Comparison of ENCODE assay signal across 8 cellular contexts in genomic region chr10:88270871-88271713, GRCh38.
DNase-seq lines count a peak whose midpoint lies in the region; ATAC-seq lines count a peak whose summit lies in the region.

No MANE protein-coding gene starts in this region.

- H3K36me3 Mint-ChIP-seq in CD4-positive, alpha-beta memory T cell = no peaks in the 10 kb centered on the region
- peaks cover 10% of the 10 kb centered on the region for H3K36me3 Mint-ChIP-seq in stimulated activated effector memory CD8-positive, alpha-beta T cell treated with anti-CD3 and anti-CD28 coated beads, Interleukin-12 subunit alpha, Interleukin-12 subunit beta, amount 100 ng/mL, for 72 hours

- H3K27me3 ChIP-seq in CD4-positive, alpha-beta memory T cell (ENCODE audit: insufficient read depth, low read length) = no peaks in the 10 kb centered on the region

- H3K27ac Mint-ChIP-seq in CD4-positive, alpha-beta memory T cell = peak overlapping the region; percentile 87 to 93 (median 92)
- peak overlapping the region; percentile 94 for H3K27ac Mint-ChIP-seq in stimulated activated effector memory CD8-positive, alpha-beta T cell treated with anti-CD3 and anti-CD28 coated beads, Interleukin-12 subunit alpha, Interleukin-12 subunit beta, amount 100 ng/mL, for 72 hours

- H3K4me1 ChIP-seq in CD4-positive, alpha-beta memory T cell (ENCODE audit: insufficient read depth, low read length) = peaks cover 57% of the 10 kb centered on the region

- CTCF ChIA-PET in CD4-positive, alpha-beta memory T cell (lab: Charles Lee; ENCODE audit: partially characterized antibody) = interaction anchor here (0.9 to 4.0 kb wide), 3 partner anchors 118 to 409 kb away, joined by 3 to 25 read pairs (median 4); partner anchors contain the start of gene RNLS

- H3K4me1 Mint-ChIP-seq in CD4-positive, alpha-beta memory T cell = peaks cover 33 to 54% (median 43%) of the 10 kb centered on the region in 4 donors
- peaks cover 51% of the 10 kb centered on the region for H3K4me1 Mint-ChIP-seq in stimulated activated effector memory CD8-positive, alpha-beta T cell treated with anti-CD3 and anti-CD28 coated beads, Interleukin-12 subunit alpha, Interleukin-12 subunit beta, amount 100 ng/mL, for 72 hours

- peak; percentile 66 to 79 (median 71) for DNase-seq in CD4-positive, alpha-beta memory T cell
- peak; percentile 21 for DNase-seq in activated CD4-positive, alpha-beta T cell treated with anti-CD3 and anti-CD28 coated beads, Interleukin-2, amount 50 U/mL, for 1 hour
- DNase-seq in foreskin melanocyte (peak; percentile 56), middle frontal gyrus (ENCODE audit: extremely low spot score, low spot score) (no peak), left lobe of liver (ENCODE audit: low spot score) (no peak)
- peak; percentile 24 to 79 for DNase-seq in stimulated activated effector memory CD8-positive, alpha-beta T cell treated with anti-CD3 and anti-CD28 coated beads, Interleukin-12 subunit alpha, Interleukin-12 subunit beta, amount 100 ng/mL, for 72 hours (ENCODE audit: low spot score in 2 of 2)

- H3K4me3 ChIP-seq in CD4-positive, alpha-beta memory T cell (ENCODE audit: low read length in 2 of 2) = peak overlapping the region; percentile 3 to 6

- ATAC-seq in GM19395 (IDR thresholded peaks at IDR 0.05; ENCODE audit: unreplicated experiment) (peak; percentile 90), HG03439 (IDR thresholded peaks at IDR 0.05; ENCODE audit: unreplicated experiment) (peak; percentile 90), left lobe of liver (no peak)
- peak; percentile 94 for ATAC-seq in stimulated activated effector memory CD8-positive, alpha-beta T cell treated with anti-CD3 and anti-CD28 coated beads, Interleukin-12 subunit alpha, Interleukin-12 subunit beta, amount 100 ng/mL, for 72 hours

- peak overlapping the region; percentile 32 for H3K27ac ChIP-seq in CD4-positive, alpha-beta memory T cell (ENCODE audit: low read depth, low read length)

- H3K9me3 Mint-ChIP-seq in CD4-positive, alpha-beta memory T cell = no peaks in the 10 kb centered on the region
- H3K9me3 Mint-ChIP-seq in stimulated activated effector memory CD8-positive, alpha-beta T cell treated with anti-CD3 and anti-CD28 coated beads, Interleukin-12 subunit alpha, Interleukin-12 subunit beta, amount 100 ng/mL, for 72 hours = no peaks in the 10 kb centered on the region

- H3K27me3 Mint-ChIP-seq in CD4-positive, alpha-beta memory T cell = no peaks in the 10 kb centered on the region

- no peaks in the 10 kb centered on the region for H3K36me3 ChIP-seq in CD4-positive, alpha-beta memory T cell (ENCODE audit: insufficient read depth, low read length)

- POLR2A ChIA-PET in CD4-positive, alpha-beta memory T cell (lab: Charles Lee; ENCODE audit: partially characterized antibody) = interaction anchor here (1.1 to 2.4 kb wide), 8 partner anchors 12 to 452 kb away, joined by 3 to 10 read pairs (median 4); partner anchors contain the start of genes KLLN and PTEN

- intact Hi-C loops in CD4-positive, alpha-beta memory T cell (cut with micrococcal nuclease) = loop anchor here (1.0 to 10.0 kb wide), 4 partner anchors 79 to 409 kb away; no protein-coding TSS in a partner anchor

- no peaks in the 10 kb centered on the region for H3K9me3 ChIP-seq in CD4-positive, alpha-beta memory T cell (ENCODE audit: control insufficient read depth in 1 of 2, low read length in 2 of 2)

- peak overlapping the region; percentile 76 to 81 (median 78) for H3K4me3 Mint-ChIP-seq in CD4-positive, alpha-beta memory T cell
- H3K4me3 Mint-ChIP-seq in stimulated activated effector memory CD8-positive, alpha-beta T cell treated with anti-CD3 and anti-CD28 coated beads, Interleukin-12 subunit alpha, Interleukin-12 subunit beta, amount 100 ng/mL, for 72 hours = peak overlapping the region; percentile 54

Comparison
In these comparisons a context has a peak if more than half of its experiments do, and no peak if none do; other contexts are left out.
1. DNase-seq: peak in CD4-positive, alpha-beta memory T cell (5 of 5), activated CD4-positive, alpha-beta T cell treated with anti-CD3 and anti-CD28 coated beads, Interleukin-2, amount 50 U/mL, for 1 hour (single experiment), foreskin melanocyte (single experiment) and stimulated activated effector memory CD8-positive, alpha-beta T cell treated with anti-CD3 and anti-CD28 coated beads, Interleukin-12 subunit alpha, Interleukin-12 subunit beta, amount 100 ng/mL, for 72 hours (2 of 2); none in middle frontal gyrus (single experiment) and left lobe of liver (single experiment).